ENCODE assay signal across 11 cellular contexts in the genomic region with DNA sequence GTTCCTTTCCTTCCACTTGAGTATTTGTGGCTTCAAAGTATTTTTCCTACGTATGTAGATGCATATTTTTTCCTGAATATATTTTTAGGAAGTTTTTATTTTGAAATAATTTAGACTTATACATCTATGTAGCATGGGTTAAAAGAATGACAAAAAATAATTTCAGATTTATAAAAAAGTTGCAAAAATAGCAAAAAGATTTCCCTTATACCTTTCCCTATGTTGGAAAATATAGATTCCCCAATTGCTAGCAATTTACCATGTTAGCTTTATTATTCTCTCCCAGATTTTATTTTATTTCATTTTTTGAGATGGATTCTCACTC.
A peak's percentile ranks its signal among the peaks of the same experiment; 100 is the strongest.
DNase-seq lines count a peak whose midpoint lies in the region; ATAC-seq, FAIRE-seq and TF ChIP-seq lines count a peak whose summit lies in the region.
"Had no signal": no experiment of that assay in that cellular context is flagged by ENCODE, and none has a peak within 500 bp of the region (broad histone marks: within the 10 kb centered on the region; RNA-seq: fewer than 3 reads in every experiment).

No MANE protein-coding gene starts in this region.

- DNase-seq in CD4-positive, CD25-positive, alpha-beta regulatory T cell, result no peak
- DNase-seq in ascending aorta (ENCODE audit: low spot score in 2 of 2), result no peak
- DNase-seq in hepatocyte (ENCODE audit: low spot score), result no peak
- no peak for DNase-seq in activated CD4-positive, alpha-beta T cell treated with anti-CD3 and anti-CD28 coated beads, Interleukin-2, amount 10 ng/mL, durations not matched to agents 24 days and 14 days
- DNase-seq in CD1c-positive myeloid dendritic cell (ENCODE audit: extremely low spot score), result no peak
- DNase-seq in pancreas, result no peak

- no peaks in the 10 kb centered on the region for H3K9me3 ChIP-seq in CD4-positive, CD25-positive, alpha-beta regulatory T cell (ENCODE audit: control insufficient read depth in 2 of 2, low read length in 2 of 2)
- no peaks in the 10 kb centered on the region for H3K9me3 ChIP-seq in ascending aorta
- H3K9me3 ChIP-seq in hepatocyte (ENCODE audit: low read depth), result no peaks in the 10 kb centered on the region
- no peaks in the 10 kb centered on the region for H3K9me3 ChIP-seq in pancreas

- no peaks in the 10 kb centered on the region for H3K4me1 ChIP-seq in CD4-positive, CD25-positive, alpha-beta regulatory T cell (ENCODE audit: control insufficient read depth, insufficient read depth, low read length, poor library complexity, severe bottlenecking)
- H3K4me1 ChIP-seq in ascending aorta (peaks cover 0 to 7% of the 10 kb centered on the region in 2 donors), hepatocyte (ENCODE audit: insufficient read depth) (no peaks in the 10 kb centered on the region), pancreas (no peaks in the 10 kb centered on the region)

- peaks cover 6% of the 10 kb centered on the region for H3K36me3 ChIP-seq in CD4-positive, CD25-positive, alpha-beta regulatory T cell (ENCODE audit: control insufficient read depth, insufficient read depth, low read length)
- no peaks in the 10 kb centered on the region for H3K36me3 ChIP-seq in ascending aorta
- no peaks in the 10 kb centered on the region for H3K36me3 ChIP-seq in hepatocyte (replicated peaks; ENCODE audit: insufficient read depth, low read depth)
- no peaks in the 10 kb centered on the region for H3K36me3 ChIP-seq in pancreas

- peaks cover 9% of the 10 kb centered on the region for H3K79me2 ChIP-seq in hepatocyte

- peaks cover 8 to 19% (median 13%) of the 10 kb centered on the region in 4 donors for H3K4me1 Mint-ChIP-seq in CD4-positive, CD25-positive, alpha-beta regulatory T cell
- peaks cover 10% of the 10 kb centered on the region for H3K4me1 Mint-ChIP-seq in activated CD4-positive, alpha-beta T cell treated with anti-CD3 and anti-CD28 coated beads, Interleukin-2, amount 10 ng/mL, durations not matched to agents 24 days and 14 days

- no peak for ATAC-seq in CD4-positive, CD25-positive, alpha-beta regulatory T cell (ENCODE audit: low read depth in 2 of 2)
- no peak for ATAC-seq in HG03135 (IDR thresholded peaks at IDR 0.05; ENCODE audit: unreplicated experiment)
- no peak for ATAC-seq in pancreas

- no peaks in the 10 kb centered on the region for H4K20me1 ChIP-seq in hepatocyte (ENCODE audit: insufficient read depth, poor library complexity, severe bottlenecking)

- no peaks in the 10 kb centered on the region for H3K9me2 ChIP-seq in hepatocyte (replicated peaks; ENCODE audit: insufficient read depth)

- H3K9me3 Mint-ChIP-seq in CD4-positive, CD25-positive, alpha-beta regulatory T cell, result no peaks in the 10 kb centered on the region
- H3K9me3 Mint-ChIP-seq in activated CD4-positive, alpha-beta T cell treated with anti-CD3 and anti-CD28 coated beads, Interleukin-2, amount 10 ng/mL, durations not matched to agents 24 days and 14 days, result no peaks in the 10 kb centered on the region
- H3K9me3 Mint-ChIP-seq: activated naive CD8-positive, alpha-beta T cell treated with anti-CD3 and anti-CD28 coated beads for 36 hours; CD8-positive, alpha-beta memory T cell; stimulated activated naive B cell treated with anti-CD40 and anti-IgM and Interleukin-4, amounts not matched to agents 10 μg/mL and 1 μg/mL and 100 μg/mL, for 72 hours had no signal

- no peak overlapping the region for H2AFZ ChIP-seq in hepatocyte

- no peak overlapping the region for H3K4me3 ChIP-seq in CD4-positive, CD25-positive, alpha-beta regulatory T cell (ENCODE audit: low read depth, low read length)
- H3K4me3 ChIP-seq in ascending aorta (peak overlapping the region in 1 of 2 donors; percentile 39), hepatocyte (no peak overlapping the region), skin epidermis (no peak overlapping the region), pancreas (no peak overlapping the region)

- no peak for FAIRE-seq in pancreas (lab: Jason Lieb, UNC)

- H3K36me3 Mint-ChIP-seq in CD4-positive, CD25-positive, alpha-beta regulatory T cell, result peaks cover 10% of the 10 kb centered on the region
- H3K36me3 Mint-ChIP-seq in activated CD4-positive, alpha-beta T cell treated with anti-CD3 and anti-CD28 coated beads, Interleukin-2, amount 10 ng/mL, durations not matched to agents 24 days and 14 days (ENCODE audit: low read depth), result peaks cover 6% of the 10 kb centered on the region

- TF ChIP-seq CTCF in ascending aorta (IDR thresholded peaks at IDR 0.05), result peak in 1 of 3 experiments; percentile 4
- TF ChIP-seq CTCF in hepatocyte (IDR thresholded peaks at IDR 0.05; ENCODE audit: poor library complexity), result no peak
- no peak for TF ChIP-seq CTCF in pancreas (IDR thresholded peaks at IDR 0.05)

- no peaks in the 10 kb centered on the region for H3K27me3 Mint-ChIP-seq in CD4-positive, CD25-positive, alpha-beta regulatory T cell
- H3K27me3 Mint-ChIP-seq in activated CD4-positive, alpha-beta T cell treated with anti-CD3 and anti-CD28 coated beads, Interleukin-2, amount 10 ng/mL, durations not matched to agents 24 days and 14 days, result no peaks in the 10 kb centered on the region
- H3K27me3 Mint-ChIP-seq: activated naive CD8-positive, alpha-beta T cell treated with anti-CD3 and anti-CD28 coated beads for 36 hours; CD8-positive, alpha-beta memory T cell; stimulated activated naive B cell treated with anti-CD40 and anti-IgM and Interleukin-4, amounts not matched to agents 10 μg/mL and 1 μg/mL and 100 μg/mL, for 72 hours had no signal

- no peaks in the 10 kb centered on the region for H3K27me3 ChIP-seq in CD4-positive, CD25-positive, alpha-beta regulatory T cell (ENCODE audit: control insufficient read depth, insufficient read depth, low read length)
- H3K27me3 ChIP-seq in ascending aorta, result no peaks in the 10 kb centered on the region
- no peaks in the 10 kb centered on the region for H3K27me3 ChIP-seq in hepatocyte
- no peaks in the 10 kb centered on the region for H3K27me3 ChIP-seq in pancreas

- intact Hi-C loops in ascending aorta (cut with DNase I) (loop anchor here (1.0 to 2.0 kb wide), 5 partner anchors 70 to 268 kb away; a partner anchor contains a TSS), pancreas (cut with DNase I) (loop anchor here in 1 of 3 donors (5.0 kb wide), 1 partner anchor 372 kb away; no protein-coding TSS in a partner anchor)
- intact Hi-C loops in activated CD4-positive, alpha-beta T cell treated with anti-CD3 and anti-CD28 coated beads, Interleukin-2, amount 10 ng/mL, durations not matched to agents 24 days and 14 days (cut with micrococcal nuclease), result loop anchor here (10.0 kb wide), 2 partner anchors 280 to 420 kb away; no protein-coding TSS in a partner anchor

- peak overlapping the region; percentile 5 to 45 (median 10) for H3K27ac Mint-ChIP-seq in CD4-positive, CD25-positive, alpha-beta regulatory T cell
- no peak overlapping the region for H3K27ac Mint-ChIP-seq in activated CD4-positive, alpha-beta T cell treated with anti-CD3 and anti-CD28 coated beads, Interleukin-2, amount 10 ng/mL, durations not matched to agents 24 days and 14 days

- no peak overlapping the region for H3K27ac ChIP-seq in CD4-positive, CD25-positive, alpha-beta regulatory T cell (ENCODE audit: insufficient read depth, low read length, poor library complexity, severe bottlenecking)
- H3K27ac ChIP-seq in ascending aorta, result peak overlapping the region; percentile 89 to 97
- peak overlapping the region; percentile 92 for H3K27ac ChIP-seq in hepatocyte
- peak overlapping the region in 12 of 21 experiments; percentile 18 to 93 (median 68) for H3K27ac ChIP-seq in skin epidermis
- no peak overlapping the region for H3K27ac ChIP-seq in pancreas

- no peak overlapping the region for H3K4me2 ChIP-seq in hepatocyte

- H3K4me3 Mint-ChIP-seq in CD4-positive, CD25-positive, alpha-beta regulatory T cell, result no peak overlapping the region
- H3K4me3 Mint-ChIP-seq in activated CD4-positive, alpha-beta T cell treated with anti-CD3 and anti-CD28 coated beads, Interleukin-2, amount 10 ng/mL, durations not matched to agents 24 days and 14 days, result no peak overlapping the region
- H3K4me3 Mint-ChIP-seq: activated naive CD8-positive, alpha-beta T cell treated with anti-CD3 and anti-CD28 coated beads for 36 hours; CD8-positive, alpha-beta memory T cell; stimulated activated naive B cell treated with anti-CD40 and anti-IgM and Interleukin-4, amounts not matched to agents 10 μg/mL and 1 μg/mL and 100 μg/mL, for 72 hours had no signal

- WGBS in hepatocyte (ENCODE audit: low lambda C conversion rate, missing lambda C conversion rate), result 57% methylated on average over 1 of the region's 1 CpG
- WGBS in pancreas, 2 donors, result 16 to 18% methylated on average over 1 of the region's 1 CpG

Comparison
In these comparisons a context has a peak if more than half of its experiments do, and no peak if none do; other contexts are left out.
1. H3K27ac ChIP-seq: peak in ascending aorta (2 of 2), hepatocyte (single experiment) and skin epidermis (12 of 21); none in CD4-positive, CD25-positive, alpha-beta regulatory T cell (single experiment) and pancreas (0 of 4).